Comparison of ENCODE assay signal across 1 cellular context in genomic region chr4:124710911-124711310, GRCh38.
TF ChIP-seq lines count a peak whose summit lies in the region.

No MANE protein-coding gene starts in this region.

TF ChIP-seq in HepG2, 621 proteins besides CTCF, POLR2A, EP300 and RAD21 (continued from another document):
- TF ChIP-seq, protein P1, sequence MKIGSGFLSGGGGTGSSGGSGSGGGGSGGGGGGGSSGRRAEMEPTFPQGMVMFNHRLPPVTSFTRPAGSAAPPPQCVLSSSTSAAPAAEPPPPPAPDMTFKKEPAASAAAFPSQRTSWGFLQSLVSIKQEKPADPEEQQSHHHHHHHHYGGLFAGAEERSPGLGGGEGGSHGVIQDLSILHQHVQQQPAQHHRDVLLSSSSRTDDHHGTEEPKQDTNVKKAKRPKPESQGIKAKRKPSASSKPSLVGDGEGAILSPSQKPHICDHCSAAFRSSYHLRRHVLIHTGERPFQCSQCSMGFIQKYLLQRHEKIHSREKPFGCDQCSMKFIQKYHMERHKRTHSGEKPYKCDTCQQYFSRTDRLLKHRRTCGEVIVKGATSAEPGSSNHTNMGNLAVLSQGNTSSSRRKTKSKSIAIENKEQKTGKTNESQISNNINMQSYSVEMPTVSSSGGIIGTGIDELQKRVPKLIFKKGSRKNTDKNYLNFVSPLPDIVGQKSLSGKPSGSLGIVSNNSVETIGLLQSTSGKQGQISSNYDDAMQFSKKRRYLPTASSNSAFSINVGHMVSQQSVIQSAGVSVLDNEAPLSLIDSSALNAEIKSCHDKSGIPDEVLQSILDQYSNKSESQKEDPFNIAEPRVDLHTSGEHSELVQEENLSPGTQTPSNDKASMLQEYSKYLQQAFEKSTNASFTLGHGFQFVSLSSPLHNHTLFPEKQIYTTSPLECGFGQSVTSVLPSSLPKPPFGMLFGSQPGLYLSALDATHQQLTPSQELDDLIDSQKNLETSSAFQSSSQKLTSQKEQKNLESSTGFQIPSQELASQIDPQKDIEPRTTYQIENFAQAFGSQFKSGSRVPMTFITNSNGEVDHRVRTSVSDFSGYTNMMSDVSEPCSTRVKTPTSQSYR (CRISPR knock-in tag; IDR thresholded peaks at IDR 0.05; ENCODE audit: borderline replicate concordance) = no peak
- no peak for TF ChIP-seq AKAP8 (CRISPR knock-in tag; IDR thresholded peaks at IDR 0.05)
- no peak for TF ChIP-seq SNAI1 (CRISPR knock-in tag; IDR thresholded peaks at IDR 0.05; ENCODE audit: borderline replicate concordance)
- no peak for TF ChIP-seq FOXP1 (IDR thresholded peaks at IDR 0.05)
- no peak for TF ChIP-seq FOXP1 (CRISPR knock-in tag; IDR thresholded peaks at IDR 0.05)
- TF ChIP-seq GATAD2A (CRISPR knock-in tag; IDR thresholded peaks at IDR 0.05) = no peak
- TF ChIP-seq, protein P2, sequence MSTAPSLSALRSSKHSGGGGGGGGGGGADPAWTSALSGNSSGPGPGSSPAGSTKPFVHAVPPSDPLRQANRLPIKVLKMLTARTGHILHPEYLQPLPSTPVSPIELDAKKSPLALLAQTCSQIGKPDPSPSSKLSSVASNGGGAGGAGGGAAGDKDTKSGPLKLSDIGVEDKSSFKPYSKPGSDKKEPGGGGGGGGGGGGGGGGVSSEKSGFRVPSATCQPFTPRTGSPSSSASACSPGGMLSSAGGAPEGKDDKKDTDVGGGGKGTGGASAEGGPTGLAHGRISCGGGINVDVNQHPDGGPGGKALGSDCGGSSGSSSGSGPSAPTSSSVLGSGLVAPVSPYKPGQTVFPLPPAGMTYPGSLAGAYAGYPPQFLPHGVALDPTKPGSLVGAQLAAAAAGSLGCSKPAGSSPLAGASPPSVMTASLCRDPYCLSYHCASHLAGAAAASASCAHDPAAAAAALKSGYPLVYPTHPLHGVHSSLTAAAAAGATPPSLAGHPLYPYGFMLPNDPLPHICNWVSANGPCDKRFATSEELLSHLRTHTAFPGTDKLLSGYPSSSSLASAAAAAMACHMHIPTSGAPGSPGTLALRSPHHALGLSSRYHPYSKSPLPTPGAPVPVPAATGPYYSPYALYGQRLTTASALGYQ (CRISPR knock-in tag; IDR thresholded peaks at IDR 0.05) = no peak
- TF ChIP-seq ZSCAN31 (CRISPR knock-in tag; IDR thresholded peaks at IDR 0.05; ENCODE audit: low read depth) = no peak
- no peak for TF ChIP-seq HES4 (CRISPR knock-in tag; IDR thresholded peaks at IDR 0.05; ENCODE audit: borderline replicate concordance)
- no peak for TF ChIP-seq ZNF792 (CRISPR knock-in tag; IDR thresholded peaks at IDR 0.05)
- TF ChIP-seq SOX13 (IDR thresholded peaks at IDR 0.05) = no peak
- TF ChIP-seq SOX13 (CRISPR knock-in tag; conservative IDR thresholded peaks at IDR 0.05 in 1 of 2, IDR thresholded peaks at IDR 0.05 in 1 of 2) = no peak
- no peak for TF ChIP-seq ZZZ3 (CRISPR knock-in tag; IDR thresholded peaks at IDR 0.05; ENCODE audit: borderline replicate concordance)
- TF ChIP-seq ZNF10 (CRISPR knock-in tag; IDR thresholded peaks at IDR 0.05; ENCODE audit: borderline replicate concordance, low read depth) = no peak
- TF ChIP-seq, protein P3, sequence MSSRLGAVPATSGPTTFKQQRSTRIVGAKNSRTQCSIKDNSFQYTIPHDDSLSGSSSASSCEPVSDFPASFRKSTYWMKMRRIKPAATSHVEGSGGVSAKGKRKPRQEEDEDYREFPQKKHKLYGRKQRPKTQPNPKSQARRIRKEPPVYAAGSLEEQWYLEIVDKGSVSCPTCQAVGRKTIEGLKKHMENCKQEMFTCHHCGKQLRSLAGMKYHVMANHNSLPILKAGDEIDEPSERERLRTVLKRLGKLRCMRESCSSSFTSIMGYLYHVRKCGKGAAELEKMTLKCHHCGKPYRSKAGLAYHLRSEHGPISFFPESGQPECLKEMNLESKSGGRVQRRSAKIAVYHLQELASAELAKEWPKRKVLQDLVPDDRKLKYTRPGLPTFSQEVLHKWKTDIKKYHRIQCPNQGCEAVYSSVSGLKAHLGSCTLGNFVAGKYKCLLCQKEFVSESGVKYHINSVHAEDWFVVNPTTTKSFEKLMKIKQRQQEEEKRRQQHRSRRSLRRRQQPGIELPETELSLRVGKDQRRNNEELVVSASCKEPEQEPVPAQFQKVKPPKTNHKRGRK (CRISPR knock-in tag; IDR thresholded peaks at IDR 0.05) = no peak
- no peak for TF ChIP-seq ZNF660 (CRISPR knock-in tag; IDR thresholded peaks at IDR 0.05; ENCODE audit: borderline replicate concordance, low read depth)
- TF ChIP-seq TERF1 (CRISPR knock-in tag; IDR thresholded peaks at IDR 0.05) = no peak
- no peak for TF ChIP-seq TFE3 (CRISPR knock-in tag; IDR thresholded peaks at IDR 0.05)
- TF ChIP-seq ZNF724P (CRISPR knock-in tag; IDR thresholded peaks at IDR 0.05; ENCODE audit: borderline replicate concordance) = no peak
- no peak for TF ChIP-seq FUBP1 (CRISPR knock-in tag; IDR thresholded peaks at IDR 0.05; ENCODE audit: borderline replicate concordance)
